ENCODE assay signal across 13 cellular contexts in the genomic region with DNA sequence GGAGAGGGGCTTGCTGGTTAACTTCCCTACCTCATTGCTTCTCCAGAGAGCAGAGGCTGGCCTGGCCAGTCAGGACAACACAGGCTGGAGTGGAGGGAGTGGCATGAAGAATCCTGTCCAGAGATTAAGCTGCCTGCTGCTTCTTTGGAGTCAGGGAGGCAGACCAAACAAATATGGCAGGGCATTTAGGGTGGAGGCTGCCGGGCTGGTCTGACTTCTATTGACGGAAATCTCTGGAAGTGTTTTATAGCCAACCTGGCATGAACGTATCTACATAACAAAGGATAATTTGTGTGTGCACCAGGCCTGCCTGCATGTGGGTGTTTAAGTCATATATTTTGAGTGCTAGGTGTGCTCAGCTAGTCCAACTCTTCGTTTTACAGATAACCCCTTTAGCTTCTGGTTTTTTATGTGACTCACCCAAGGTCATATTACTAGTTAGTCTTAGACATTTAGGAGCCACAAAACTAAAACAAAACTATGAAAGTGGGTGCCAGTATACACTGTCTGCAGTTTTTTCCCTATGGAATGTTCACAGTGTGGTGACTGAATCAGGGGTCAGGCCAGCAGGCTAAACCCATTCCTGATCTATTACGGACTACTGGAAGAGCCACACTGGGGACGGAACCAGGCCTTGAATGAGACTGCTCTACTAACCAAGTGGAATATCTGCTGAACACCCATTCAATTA. TPM values are rescaled to one million over a fixed set of nuclear protein-coding genes. Genes with fewer than 3 reads are reported as not detected.
DNase-seq lines count a peak whose midpoint lies in the region; ATAC-seq, FAIRE-seq and TF ChIP-seq lines count a peak whose summit lies in the region.
"Had no signal": no experiment of that assay in that cellular context is flagged by ENCODE, and none has a peak within 500 bp of the region (broad histone marks: within the 10 kb centered on the region; RNA-seq: fewer than 3 reads in every experiment).

No MANE protein-coding gene starts in this region.

- peaks cover 3% of the 10 kb centered on the region for H3K36me3 Mint-ChIP-seq in T-helper 17 cell (ENCODE audit: low read depth)

- H3K4me1 Mint-ChIP-seq in T-helper 17 cell = peaks cover 47% of the 10 kb centered on the region

- peak overlapping the region; percentile 90 for H3K27ac Mint-ChIP-seq in T-helper 17 cell
- H3K27ac Mint-ChIP-seq: activated naive CD8-positive, alpha-beta T cell had no signal

- peaks cover 46 to 80% (median 67%) of the 10 kb centered on the region in 4 donors for H3K4me1 ChIP-seq in stomach

- TF ChIP-seq POLR2A in stomach (IDR thresholded peaks at IDR 0.05) (no peak), GM12892 (IDR thresholded peaks at IDR 0.05; ENCODE audit: low read depth, low read length) (no peak)

- DNase-seq in GM04503 (ENCODE audit: low read depth) (peak; percentile 68), T-helper 17 cell (no peak), fibroblast of pulmonary artery (ENCODE audit: low read depth) (peak; percentile 15), stomach (peak; percentile 35), GM12892 (ENCODE audit: insufficient read length) (no peak)
- no peak for DNase-seq in effector CD8-positive, alpha-beta T cell (lab: John Stamatoyannopoulos, UW)
- DNase-seq: activated CD4-positive, alpha-beta T cell treated with anti-CD3 and anti-CD28 coated beads for 1 hour; NCI-H510A had no signal

- TF ChIP-seq CTCF in fibroblast of pulmonary artery (IDR thresholded peaks at IDR 0.05; ENCODE audit: low read length, missing control alignments) (no peak), stomach (IDR thresholded peaks at IDR 0.05) (no peak)

- no peak for TF ChIP-seq EP300 in stomach (IDR thresholded peaks at IDR 0.05)

- H3K4me3 ChIP-seq in fibroblast of pulmonary artery (replicated peaks; ENCODE audit: low read depth, low read length) (no peak overlapping the region), stomach (no peak overlapping the region)
- H3K4me3 ChIP-seq: tibial nerve had no signal

- WGBS in stomach, 5 donors = 37 to 63% (median 61%) methylated on average over 6 of the region's 6 CpGs

- no peaks in the 10 kb centered on the region for H3K27me3 ChIP-seq in stomach
- H3K27me3 ChIP-seq: tibial nerve had no signal

- peaks cover 7 to 11% (median 9%) of the 10 kb centered on the region in 4 donors for H3K36me3 ChIP-seq in stomach

- intact Hi-C loops in stomach (cut with DNase I; ENCODE audit: low total_unique reads) = no loop called here

- H3K9me3 ChIP-seq in T-helper 17 cell (ENCODE audit: control insufficient read depth, low read length, poor library complexity, severe bottlenecking) = no peaks in the 10 kb centered on the region
- H3K9me3 ChIP-seq in stomach = no peaks in the 10 kb centered on the region
- H3K9me3 ChIP-seq: tibial nerve had no signal

- no peaks in the 10 kb centered on the region for H3K27me3 Mint-ChIP-seq in T-helper 17 cell
- H3K27me3 Mint-ChIP-seq: activated naive CD8-positive, alpha-beta T cell; progenitor cell of endocrine pancreas had no signal

- no peak for ATAC-seq in T-helper 17 cell
- ATAC-seq in GM19351 (IDR thresholded peaks at IDR 0.05; ENCODE audit: unreplicated experiment) = no peak

- no peak overlapping the region for H3K4me3 Mint-ChIP-seq in T-helper 17 cell
- H3K4me3 Mint-ChIP-seq: activated naive CD8-positive, alpha-beta T cell had no signal

- H3K27ac ChIP-seq in stomach = peak overlapping the region; percentile 16 to 65 (median 52)

- FAIRE-seq in GM12892 (lab: Jason Lieb, UNC) = no peak
- FAIRE-seq: endometrium had no signal

RNA-seq across cellular contexts. Expression of gene NPC1, which starts 5.5 kb away (rescaled TPM):
- total RNA-seq in T-helper 17 cell (10 to 100 TPM; 43.5 to 45.8 TPM), stomach (100 to 1,000 TPM in 1 of 5 donors, 10 to 100 TPM in 4; 58.0 to 219 (median 61.7) TPM)
- 10 to 100 TPM in 2 of 3 donors, 1 to 10 TPM in 1; 7.6 to 20.0 (median 11.9) TPM for polyA plus RNA-seq in stomach
- 11.4 TPM for polyA plus RNA-seq in GM12892 (2012; ENCODE audit: missing spikeins)

Comparison
In these comparisons a context has a peak if more than half of its experiments do, and no peak if none do; other contexts are left out.
1. DNase-seq: peak in GM04503 (single experiment), fibroblast of pulmonary artery (single experiment) and stomach (single experiment); none in T-helper 17 cell (0 of 3), effector CD8-positive, alpha-beta T cell (single experiment) and GM12892 (single experiment).